8 cellular contexts compared by ENCODE assay signal in the genomic region with DNA sequence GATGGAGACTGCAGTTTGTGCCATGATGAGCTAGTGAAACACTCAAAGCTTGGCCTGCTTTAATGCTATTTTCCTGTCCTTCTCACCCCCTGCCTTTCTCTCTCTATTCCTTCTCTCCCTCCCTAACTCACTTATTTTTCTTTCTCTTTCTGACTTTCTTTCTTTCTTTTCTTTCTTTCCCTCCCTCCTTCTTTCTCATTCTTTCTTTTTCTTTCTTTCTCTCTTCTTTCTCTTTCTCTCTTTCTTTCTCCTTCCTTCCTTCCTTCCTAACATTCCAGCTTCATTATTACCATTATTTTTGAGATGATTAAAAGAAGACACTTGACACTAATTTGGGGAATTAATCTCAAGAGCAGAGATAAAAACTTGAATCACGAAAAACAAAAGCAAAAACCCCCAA.
"Had no signal": no experiment of that assay in that cellular context is flagged by ENCODE, and none has a peak within 500 bp of the region (broad histone marks: within the 10 kb centered on the region; RNA-seq: fewer than 3 reads in every experiment).

No MANE protein-coding gene starts in this region.

- H3K4me2 ChIP-seq: KMS-11 had no signal

- ATAC-seq: HepG2 had no signal

- H3K27ac ChIP-seq: HL-60, KMS-11 had no signal

- H3K4me1 Mint-ChIP-seq: IgD-negative memory B cell had no signal

- H3K27ac Mint-ChIP-seq: IgD-negative memory B cell had no signal

- H3K9ac ChIP-seq: KMS-11 had no signal

- DNase-seq: IMR-90, KBM-7, KG1 had no signal

- FAIRE-seq: HepG2, HTR-8/SVneo had no signal
